ENCODE assay signal across 16 cellular contexts in genomic region chr3:12987602-12988001, GRCh38.
DNase-seq lines count a peak whose midpoint lies in the region; ATAC-seq and TF ChIP-seq lines count a peak whose summit lies in the region.
"Had no signal": no experiment of that assay in that cellular context is flagged by ENCODE, and none has a peak within 500 bp of the region (broad histone marks: within the 10 kb centered on the region; RNA-seq: fewer than 3 reads in every experiment).

No MANE protein-coding gene starts in this region.

- H3K4me3 Mint-ChIP-seq in natural killer cell: no peak overlapping the region
- H3K4me3 Mint-ChIP-seq in natural killer cell treated with Interleukin-12 subunit alpha and Interleukin-12 subunit beta and Interleukin-15 and Interleukin-18, amount 100 ng/mL, for 72 hours: no peak overlapping the region
- no peak overlapping the region for H3K4me3 Mint-ChIP-seq in T-helper 17 cell
- H3K4me3 Mint-ChIP-seq in memory B cell: no peak overlapping the region

- H3K27me3 Mint-ChIP-seq in natural killer cell (ENCODE audit: low read depth in 2 of 2): no peaks in the 10 kb centered on the region
- no peaks in the 10 kb centered on the region for H3K27me3 Mint-ChIP-seq in natural killer cell treated with Interleukin-12 subunit alpha and Interleukin-12 subunit beta and Interleukin-15 and Interleukin-18, amount 100 ng/mL, for 72 hours
- H3K27me3 Mint-ChIP-seq in T-helper 17 cell: no peaks in the 10 kb centered on the region
- no peaks in the 10 kb centered on the region for H3K27me3 Mint-ChIP-seq in memory B cell

- H3K4me1 Mint-ChIP-seq in natural killer cell (peaks cover 56 to 76% of the 10 kb centered on the region in 2 donors), T-helper 17 cell (peaks cover 53% of the 10 kb centered on the region), memory B cell (peaks cover 60% of the 10 kb centered on the region)
- H3K4me1 Mint-ChIP-seq in natural killer cell treated with Interleukin-12 subunit alpha and Interleukin-12 subunit beta and Interleukin-15 and Interleukin-18, amount 100 ng/mL, for 72 hours (ENCODE audit: low read depth in 2 of 2): peaks cover 26 to 59% of the 10 kb centered on the region in 2 donors

- no peak for DNase-seq in natural killer cell
- DNase-seq in natural killer cell treated with Interleukin-12 subunit alpha and Interleukin-12 subunit beta and Interleukin-15 and Interleukin-18, amount 100 ng/mL, for 72 hours (ENCODE audit: low spot score): no peak
- DNase-seq in T-helper 17 cell: no peak
- no peak for DNase-seq in memory B cell (ENCODE audit: low spot score in 2 of 2)
- DNase-seq in SHP77 (lab: John Stamatoyannopoulos, UW): no peak
- no peak for DNase-seq in NCI-H2196 (lab: John Stamatoyannopoulos, UW; ENCODE audit: unreplicated experiment)
- no peak for DNase-seq in cerebellum (ENCODE audit: low spot score)
- DNase-seq: DMS79 treated with DMSO at 0.1 percent for 48 hours, GOT3, KG1, NCI-H1105 treated with DMSO at 0.1 percent for 48 hours, NCI-H187 treated with DMSO at 0.1 percent for 48 hours, NCI-H345, SIG-M5 had no signal

- H3K27ac Mint-ChIP-seq in natural killer cell (peak overlapping the region; percentile 21 to 68), T-helper 17 cell (peak overlapping the region; percentile 51), memory B cell (peak overlapping the region; percentile 56)
- H3K27ac Mint-ChIP-seq in natural killer cell treated with Interleukin-12 subunit alpha and Interleukin-12 subunit beta and Interleukin-15 and Interleukin-18, amount 100 ng/mL, for 72 hours: peak overlapping the region in 1 of 2 donors; percentile 31

- TF ChIP-seq CTCF in natural killer cell (IDR thresholded peaks at IDR 0.05): no peak

- ATAC-seq in natural killer cell: no peak
- no peak for ATAC-seq in natural killer cell treated with Interleukin-12 subunit alpha and Interleukin-12 subunit beta and Interleukin-15 and Interleukin-18, amount 100 ng/mL, for 72 hours
- ATAC-seq in T-helper 17 cell: no peak
- ATAC-seq in memory B cell (ENCODE audit: low read depth): peak; percentile 26
- ATAC-seq in GM19452 (IDR thresholded peaks at IDR 0.05; ENCODE audit: unreplicated experiment): no peak
- ATAC-seq: A549 had no signal

- H3K9me3 Mint-ChIP-seq in natural killer cell (no peaks in the 10 kb centered on the region), memory B cell (no peaks in the 10 kb centered on the region)
- H3K9me3 Mint-ChIP-seq in natural killer cell treated with Interleukin-12 subunit alpha and Interleukin-12 subunit beta and Interleukin-15 and Interleukin-18, amount 100 ng/mL, for 72 hours: no peaks in the 10 kb centered on the region

- H3K9me3 ChIP-seq in T-helper 17 cell (ENCODE audit: control insufficient read depth, low read length, poor library complexity, severe bottlenecking): no peaks in the 10 kb centered on the region
- H3K9me3 ChIP-seq: A549 had no signal

- intact Hi-C loops in natural killer cell (cut with micrococcal nuclease): no loop called here

- H3K36me3 Mint-ChIP-seq in natural killer cell (no peaks in the 10 kb centered on the region), T-helper 17 cell (ENCODE audit: low read depth) (no peaks in the 10 kb centered on the region), memory B cell (peaks cover 13% of the 10 kb centered on the region)
- H3K36me3 Mint-ChIP-seq in natural killer cell treated with Interleukin-12 subunit alpha and Interleukin-12 subunit beta and Interleukin-15 and Interleukin-18, amount 100 ng/mL, for 72 hours: no peaks in the 10 kb centered on the region
